ENCODE assay signal across 13 cellular contexts in genomic region chr4:25163216-25163615, GRCh38.
"Had no signal": no experiment of that assay in that cellular context is flagged by ENCODE, and none has a peak within 500 bp of the region (broad histone marks: within the 10 kb centered on the region; RNA-seq: fewer than 3 reads in every experiment).

No MANE protein-coding gene starts in this region.

- H3K9me3 ChIP-seq: esophagus muscularis mucosa, tibial nerve had no signal

- H3K4me3 ChIP-seq: dorsolateral prefrontal cortex, esophagus muscularis mucosa, smooth muscle cell, tibial nerve had no signal

- ATAC-seq: right cardiac atrium; stimulated activated effector memory CD8-positive, alpha-beta T cell treated with anti-CD3 and anti-CD28 coated beads, Interleukin-12 subunit alpha, Interleukin-12 subunit beta, amount 100 ng/mL, for 72 hours had no signal

- DNase-seq: activated CD4-positive, alpha-beta memory T cell treated with anti-CD3 and anti-CD28 coated beads for 36 hours; activated CD4-positive, CD25-positive, alpha-beta regulatory T cell treated with anti-CD3 and anti-CD28 coated beads, Interleukin-2, amount 50 U/mL, for 72 hours; activated gamma-delta T cell; activated naive CD8-positive, alpha-beta T cell treated with anti-CD3 and anti-CD28 coated beads, Interleukin-2, amount 10 ng/mL, durations not matched to agents 7 days and 5 days; activated T-cell treated with anti-CD3 and anti-CD28 coated beads, Interleukin-2, amount 50 U/mL, for 48 hours; anterior cingulate cortex; dorsolateral prefrontal cortex; hypothalamus; right cardiac atrium had no signal

- H3K27me3 ChIP-seq: dorsolateral prefrontal cortex, esophagus muscularis mucosa, tibial nerve had no signal

- H3K27ac ChIP-seq: dorsolateral prefrontal cortex, esophagus muscularis mucosa, tibial nerve had no signal

- H3K36me3 ChIP-seq: esophagus muscularis mucosa had no signal
